In the genomic region with DNA sequence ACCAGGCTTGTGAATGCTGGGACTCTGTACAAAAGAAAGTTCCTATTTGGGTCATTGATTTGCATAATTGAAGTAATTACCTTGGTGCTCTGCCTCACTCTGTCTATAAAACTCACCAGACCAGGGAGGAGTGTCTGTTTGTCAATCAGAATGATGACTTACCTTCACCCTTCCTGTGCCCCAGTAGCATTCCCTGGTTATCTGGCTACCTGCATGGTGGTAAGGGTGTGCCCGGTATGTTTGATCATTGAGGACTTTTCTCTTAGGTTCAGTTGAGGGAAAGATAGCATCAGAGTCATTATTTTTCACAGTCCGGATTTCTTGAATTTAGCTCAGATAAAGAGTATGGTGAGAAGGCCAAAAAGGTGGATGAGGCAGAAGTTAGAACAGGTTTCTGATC, we compare ENCODE assay signal across 28 cellular contexts.
"Had no signal": no experiment of that assay in that cellular context is flagged by ENCODE, and none has a peak within 500 bp of the region (broad histone marks: within the 10 kb centered on the region; RNA-seq: fewer than 3 reads in every experiment).

No MANE protein-coding gene starts in this region.

- H3K9me3 ChIP-seq: adrenal gland, body of pancreas, colonic mucosa, esophagus squamous epithelium, gastroesophageal sphincter had no signal

- H3K4me1 ChIP-seq: adrenal gland, body of pancreas, colonic mucosa, esophagus squamous epithelium, gastroesophageal sphincter had no signal

- ATAC-seq: activated CD4-positive, alpha-beta T cell treated with anti-CD3 and anti-CD28 coated beads for 36 hours; activated CD8-positive, alpha-beta memory T cell treated with anti-CD3 and anti-CD28 coated beads, Interleukin-2, amount 10 ng/mL, durations not matched to agents 7 days and 5 days; activated CD8-positive, alpha-beta T cell treated with anti-CD3 and anti-CD28 coated beads, Interleukin-2, amount 10 ng/mL, durations not matched to agents 7 days and 5 days; activated naive CD8-positive, alpha-beta T cell treated with anti-CD3 and anti-CD28 coated beads, Interleukin-2, amount 50 U/mL, for 24 hours; body of pancreas; gastroesophageal sphincter had no signal

- H3K27ac ChIP-seq: adrenal gland, body of pancreas, cardiac muscle cell, colonic mucosa, epithelial cell of prostate, esophagus squamous epithelium, gastroesophageal sphincter had no signal

- H3K27me3 ChIP-seq: adrenal gland, body of pancreas, colonic mucosa, esophagus squamous epithelium, gastroesophageal sphincter had no signal

- H3K36me3 ChIP-seq: adrenal gland, cardiac muscle cell, colonic mucosa, esophagus squamous epithelium, gastroesophageal sphincter had no signal

- DNase-seq: activated CD4-positive, alpha-beta memory T cell treated with anti-CD3 and anti-CD28 coated beads for 36 hours; activated CD4-positive, alpha-beta T cell treated with anti-CD3 and anti-CD28 coated beads for 36 hours; activated CD4-positive, alpha-beta T cell treated with anti-CD3 and anti-CD28 coated beads, Interleukin-2, amount 10 ng/mL, durations not matched to agents 24 days and 14 days; activated CD4-positive, CD25-positive, alpha-beta regulatory T cell; activated CD4-positive, CD25-positive, alpha-beta regulatory T cell treated with anti-CD3 and anti-CD28 coated beads, Interleukin-2, amount 50 U/mL, for 72 hours; activated CD8-positive, alpha-beta memory T cell treated with anti-CD3 and anti-CD28 coated beads, Interleukin-2, amount 10 ng/mL, durations not matched to agents 7 days and 5 days; activated CD8-positive, alpha-beta memory T cell treated with anti-CD3 and anti-CD28 coated beads, Interleukin-2, amount 50 U/mL, for 4 hours; activated CD8-positive, alpha-beta T cell treated with anti-CD3 and anti-CD28 coated beads, Interleukin-2, amount 10 ng/mL, durations not matched to agents 7 days and 5 days; activated effector memory CD4-positive, alpha-beta T cell treated with anti-CD3 and anti-CD28 coated beads, Interleukin-2, amount 50 U/mL, for 16 hours; activated naive CD4-positive, alpha-beta T cell treated with anti-CD3 and anti-CD28 coated beads for 36 hours; activated naive CD8-positive, alpha-beta T cell treated with anti-CD3 and anti-CD28 coated beads for 36 hours; activated naive CD8-positive, alpha-beta T cell treated with anti-CD3 and anti-CD28 coated beads, Interleukin-2, amount 50 U/mL, for 24 hours; activated T-cell treated with anti-CD3 and anti-CD28 coated beads, Interleukin-2, amount 50 U/mL, for 1 hour; activated T-cell treated with anti-CD3 and anti-CD28 coated beads, Interleukin-2, amount 50 U/mL, for 48 hours; adrenal gland; amygdala; aorta; body of pancreas; central memory CD4-positive, alpha-beta T cell; cerebellar nuclear complex; colonic mucosa; effector CD8-positive, alpha-beta T cell; esophagus squamous epithelium; foreskin melanocyte; T-helper 2 cell had no signal

- H3K4me3 ChIP-seq: adrenal gland, body of pancreas, cardiac muscle cell, colonic mucosa, esophagus squamous epithelium, gastroesophageal sphincter had no signal
